9 cellular contexts compared by ENCODE assay signal in genomic region chr5:135456238-135457099, GRCh38. TPM values are rescaled to one million over a fixed set of nuclear protein-coding genes. Genes with fewer than 3 reads are reported as not detected.
DNase-seq lines count a peak whose midpoint lies in the region; ATAC-seq and TF ChIP-seq lines count a peak whose summit lies in the region.
"Had no signal": no experiment of that assay in that cellular context is flagged by ENCODE, and none has a peak within 500 bp of the region (broad histone marks: within the 10 kb centered on the region; RNA-seq: fewer than 3 reads in every experiment).

No MANE protein-coding gene starts in this region.

- no peaks in the 10 kb centered on the region for H3K27me3 ChIP-seq in ascending aorta

- intact Hi-C loops in ascending aorta (cut with DNase I): no loop called here

- peak; percentile 73 for ATAC-seq in HG03378 (IDR thresholded peaks at IDR 0.05; ENCODE audit: unreplicated experiment)

- no peaks in the 10 kb centered on the region for H3K36me3 ChIP-seq in ascending aorta

- DNase-seq in activated effector memory CD4-positive, alpha-beta T cell treated with anti-CD3 and anti-CD28 coated beads, Interleukin-2, amount 50 U/mL, for 16 hours: peak; percentile 36
- no peak for DNase-seq in activated effector memory CD4-positive, alpha-beta T cell treated with Interleukin-2 at 50 U/mL for 16 hours
- peak; percentile 68 to 74 for DNase-seq in ascending aorta (ENCODE audit: low spot score in 2 of 2)
- DNase-seq in myocyte (ENCODE audit: low read depth): peak; percentile 76
- no peak for DNase-seq in NCI-H128 (lab: John Stamatoyannopoulos, UW; ENCODE audit: unreplicated experiment)
- DNase-seq in RPMI8226: no peak
- DNase-seq in NCI-H187 treated with DMSO at 0.1 percent for 48 hours (lab: John Stamatoyannopoulos, UW): no peak

- H3K27ac ChIP-seq in ascending aorta: no peak overlapping the region

- no peak overlapping the region for H3K4me3 ChIP-seq in ascending aorta

- peaks cover 3 to 16% of the 10 kb centered on the region in 2 donors for H3K4me1 ChIP-seq in ascending aorta

- TF ChIP-seq CTCF in ascending aorta (IDR thresholded peaks at IDR 0.05): no peak

- no peaks in the 10 kb centered on the region for H3K9me3 ChIP-seq in ascending aorta

RNA-seq across cellular contexts. Expression of gene TIFAB, which starts 4.3 kb away (rescaled TPM):
- total RNA-seq in ascending aorta (not detected), myocyte (not detected in 2 replicates)
- polyA plus RNA-seq in myocyte (2012): not detected
- total RNA-seq: T-helper 2 cell treated with Interferon-gamma antibody and Interleukin-4, amounts not matched to agents 100 ng/mL and 5 ng/mL, for 36 hours had no signal

RNA-seq across cellular contexts. Expression of gene DCANP1, which starts 9.3 kb away (rescaled TPM):
- total RNA-seq in ascending aorta: not detected
- not detected in 2 replicates for total RNA-seq in myocyte
- polyA plus RNA-seq in myocyte (2012): not detected
- total RNA-seq: T-helper 2 cell treated with Interferon-gamma antibody and Interleukin-4, amounts not matched to agents 100 ng/mL and 5 ng/mL, for 36 hours had no signal

RNA-seq across cellular contexts. Expression of gene MACROH2A1, which starts 57.4 kb away (rescaled TPM):
- total RNA-seq in ascending aorta (216 TPM), myocyte (141 and 165 TPM in 2 replicates)
- 122 TPM for polyA plus RNA-seq in myocyte (2012)

Comparison
In these comparisons a context has a peak if more than half of its experiments do, and no peak if none do; other contexts are left out.
1. DNase-seq: peak in activated effector memory CD4-positive, alpha-beta T cell treated with anti-CD3 and anti-CD28 coated beads, Interleukin-2, amount 50 U/mL, for 16 hours (single experiment), ascending aorta (2 of 2) and myocyte (single experiment); none in activated effector memory CD4-positive, alpha-beta T cell treated with Interleukin-2 at 50 U/mL for 16 hours (single experiment), NCI-H128 (single experiment), RPMI8226 (single experiment) and NCI-H187 treated with DMSO at 0.1 percent for 48 hours (single experiment).